ENCODE assay signal across 7 cellular contexts in the genomic region with DNA sequence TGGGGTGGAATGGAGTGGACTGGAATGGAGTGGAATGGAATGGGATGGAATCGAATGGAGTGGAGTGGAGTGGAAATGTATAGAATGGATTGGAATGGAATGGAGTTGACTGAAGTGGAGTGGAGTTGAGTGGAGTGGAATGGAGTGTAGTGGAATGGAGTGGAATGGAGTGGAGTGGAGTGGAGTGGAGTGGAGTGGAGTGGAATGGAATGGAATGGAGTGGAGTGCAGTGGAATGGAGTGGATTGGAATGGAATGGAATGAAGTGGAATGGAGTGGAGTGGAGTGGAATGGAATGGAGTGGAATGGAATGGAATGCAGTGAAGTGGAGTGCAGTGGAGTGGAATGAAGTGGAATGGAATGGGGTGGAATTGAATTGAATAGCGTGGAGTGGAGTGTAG.
DNase-seq lines count a peak whose midpoint lies in the region; ATAC-seq, FAIRE-seq and TF ChIP-seq lines count a peak whose summit lies in the region.
"Not testable (repeated sequence)": the region's sequence is repeated elsewhere in the genome, so short reads cannot be mapped to it uniquely, and the experiment has no call there.

No MANE protein-coding gene starts in this region.

- not testable (repeated sequence) for H3K36me3 ChIP-seq in IMR-90 (ENCODE audit: control insufficient read depth, insufficient read depth, low read length); endothelial cell of umbilical vein (ENCODE audit: control insufficient read depth in 2 of 2, extremely low read depth in 1 of 2, insufficient read depth in 2 of 2, low read length in 2 of 2); heart left ventricle; HepG2 (replicated peaks in 1 of 2; ENCODE audit: control insufficient read depth in 1 of 2, insufficient read depth in 2 of 2, low read length in 2 of 2); subcutaneous abdominal adipose tissue (ENCODE audit: control insufficient read depth in 5 of 5, insufficient read depth in 5 of 5, low read length in 5 of 5)

- intact Hi-C loops in IMR-90 (cut with micrococcal nuclease); endothelial cell of umbilical vein (cut with micrococcal nuclease); heart left ventricle (cut with DNase I); HepG2 (cut with micrococcal nuclease; ENCODE audit: unreplicated experiment): not testable (repeated sequence)

- H3K27me3 ChIP-seq in IMR-90 (ENCODE audit: control insufficient read depth, insufficient read depth, low read length); endothelial cell of umbilical vein (ENCODE audit: control insufficient read depth in 2 of 2, insufficient read depth in 2 of 2, low read length in 2 of 2); heart left ventricle; HepG2 (ENCODE audit: control insufficient read depth in 1 of 2, insufficient read depth in 2 of 2, low read length in 2 of 2); subcutaneous abdominal adipose tissue (ENCODE audit: control insufficient read depth in 5 of 5, insufficient read depth in 4 of 5, low read length in 5 of 5): not testable (repeated sequence)

- not testable (repeated sequence) for DNase-seq in IMR-90; heart left ventricle; HepG2 (ENCODE audit: low spot score); omental fat pad (ENCODE audit: low spot score)
- DNase-seq in endothelial cell of umbilical vein (ENCODE audit: low read depth, low spot score) = peak; percentile 16

- not testable (repeated sequence) for H2AFZ ChIP-seq in IMR-90 (replicated peaks; ENCODE audit: low read length, poor library complexity); endothelial cell of umbilical vein (ENCODE audit: low read depth, low read length); HepG2 (ENCODE audit: low read length)

- POLR2A ChIA-PET in IMR-90 (lab: Charles Lee; ENCODE audit: unreplicated experiment); endothelial cell of umbilical vein (lab: Charles Lee); HepG2 (lab: Yijun Ruan, JAX): not testable (repeated sequence)

- H3K9ac ChIP-seq in IMR-90 (ENCODE audit: low read depth, low read length); endothelial cell of umbilical vein (replicated peaks; ENCODE audit: extremely low read depth, insufficient read depth, low read length); HepG2 (ENCODE audit: insufficient read depth, low read depth, low read length); subcutaneous abdominal adipose tissue (ENCODE audit: low read length in 5 of 5): not testable (repeated sequence)

- H3K23ac ChIP-seq in IMR-90 (ENCODE audit: low read depth, low read length) = not testable (repeated sequence)

- not testable (repeated sequence) for TF ChIP-seq CTCF in IMR-90 (conservative IDR thresholded peaks at IDR 0.05; ENCODE audit: low read depth, low read length); endothelial cell of umbilical vein (IDR thresholded peaks at IDR 0.05; ENCODE audit: extremely low read depth in 1 of 2, insufficient read depth in 1 of 2, low read depth in 1 of 2, low read length in 2 of 2); heart left ventricle (IDR thresholded peaks at IDR 0.05); HepG2 (CRISPR knock-in tag; IDR thresholded peaks at IDR 0.05); omental fat pad (IDR thresholded peaks at IDR 0.05)

- not testable (repeated sequence) for TF ChIP-seq EP300 in HepG2 (IDR thresholded peaks at IDR 0.05; ENCODE audit: low read depth in 2 of 2, low read length in 2 of 2); HepG2 (CRISPR knock-in tag; IDR thresholded peaks at IDR 0.05; ENCODE audit: borderline replicate concordance)

- not testable (repeated sequence) for H2BK15ac ChIP-seq in IMR-90 (ENCODE audit: low read depth, low read length)

- not testable (repeated sequence) for H3K56ac ChIP-seq in IMR-90 (ENCODE audit: extremely low read depth, insufficient read depth, low read length)

- in situ Hi-C loops in IMR-90 (cut with MboI; ENCODE audit: low sequenced_read_pairs); HepG2 (cut with HindIII; ENCODE audit: extremely low pct_ligation_motif_present, low pct_unique_long_range_greater_than_20kb): not testable (repeated sequence)

- H2AK9ac ChIP-seq in IMR-90 (replicated peaks; ENCODE audit: low read depth, low read length, poor library complexity) = not testable (repeated sequence)

- not testable (repeated sequence) for H4K5ac ChIP-seq in IMR-90 (ENCODE audit: low read depth, low read length)

- not testable (repeated sequence) for FAIRE-seq in endothelial cell of umbilical vein (lab: Jason Lieb, UNC); HepG2 (lab: Jason Lieb, UNC)

- WGBS in IMR-90 (ENCODE audit: extremely low coverage in 2 of 2, insufficient read length in 1 of 2), 2 experiments = 0 to 77% methylated on average over 2 of the region's 2 CpGs
- 41 to 44% (median 41%) methylated on average over 2 of the region's 2 CpGs for WGBS in heart left ventricle, 4 donors
- 0% methylated on average over 2 of the region's 2 CpGs for WGBS in HepG2 (ENCODE audit: low lambda C conversion rate)

- H3K9me3 ChIP-seq in IMR-90 (ENCODE audit: control insufficient read depth, insufficient read depth, low read length) (peaks cover 38% of the 10 kb centered on the region), endothelial cell of umbilical vein (replicated peaks; ENCODE audit: control insufficient read depth, insufficient read depth, low read length) (peaks cover 19% of the 10 kb centered on the region), heart left ventricle (peaks cover 0 to 46% (median 10%) of the 10 kb centered on the region in 12 donors), HepG2 (ENCODE audit: low read length) (peaks cover 56% of the 10 kb centered on the region), subcutaneous abdominal adipose tissue (ENCODE audit: control insufficient read depth in 5 of 5, low read length in 5 of 5) (peaks cover 8 to 54% (median 49%) of the 10 kb centered on the region in 5 donors)

- not testable (repeated sequence) for H2BK120ac ChIP-seq in IMR-90 (ENCODE audit: low read depth, low read length)

- H3K79me2 ChIP-seq in endothelial cell of umbilical vein (ENCODE audit: control insufficient read depth, insufficient read depth, low read length); HepG2 (ENCODE audit: insufficient read depth, low read length): not testable (repeated sequence)

- BruUV-seq in IMR-90 (replicated peaks; lab: Mats Ljungman, UMichigan); endothelial cell of umbilical vein (replicated peaks; lab: Mats Ljungman, UMichigan); HepG2 (replicated peaks; lab: Mats Ljungman, UMichigan): not testable (repeated sequence)

- not testable (repeated sequence) for H3K4ac ChIP-seq in IMR-90 (ENCODE audit: low read depth, low read length)

- H3K9me1 ChIP-seq in IMR-90 (ENCODE audit: insufficient read depth, low read length); endothelial cell of umbilical vein (replicated peaks; ENCODE audit: control insufficient read depth, extremely low read depth, insufficient read depth, low read length): not testable (repeated sequence)

- H3K14ac ChIP-seq in IMR-90 (replicated peaks; ENCODE audit: low read depth, low read length) = not testable (repeated sequence)

- H3K4me3 ChIP-seq in IMR-90 (ENCODE audit: insufficient read depth, low read depth, low read length); endothelial cell of umbilical vein (replicated peaks in 1 of 3; ENCODE audit: insufficient read depth in 1 of 3, low read depth in 1 of 3, low read length in 3 of 3); heart left ventricle; HepG2 (replicated peaks in 1 of 3; ENCODE audit: insufficient read depth in 1 of 3, low read depth in 2 of 3, low read length in 3 of 3): not testable (repeated sequence)
- H3K4me3 ChIP-seq in subcutaneous abdominal adipose tissue (ENCODE audit: low read depth in 1 of 5, low read length in 5 of 5) = peak overlapping the region in 3 of 5 donors; percentile 1 to 34 (median 13)

- ATAC-seq in GM21360 (IDR thresholded peaks at IDR 0.05; ENCODE audit: unreplicated experiment) (peak; percentile 51), heart left ventricle (peak; percentile 56 to 82 (median 60)), HepG2 (peak; percentile 43), omental fat pad (ENCODE audit: low FRiP score) (peak; percentile 60)
- ATAC-seq in IMR-90 (ENCODE audit: low read depth) = not testable (repeated sequence)

- not testable (repeated sequence) for H3K4me2 ChIP-seq in IMR-90 (ENCODE audit: low read depth, low read length); endothelial cell of umbilical vein (ENCODE audit: insufficient read depth, low read length); HepG2 (ENCODE audit: low read depth, low read length)

- dilution Hi-C loops in IMR-90 (cut with HindIII; ENCODE audit: low sequenced_read_pairs, unreplicated experiment); endothelial cell of umbilical vein (cut with MboI; ENCODE audit: extremely low pct_ligation_motif_present, low sequenced_read_pairs): not testable (repeated sequence)

- not testable (repeated sequence) for H2AK5ac ChIP-seq in IMR-90 (ENCODE audit: low read depth, low read length)

- H3K27ac ChIP-seq in IMR-90 (ENCODE audit: insufficient read depth, low read length); endothelial cell of umbilical vein (ENCODE audit: insufficient read depth, low read depth, low read length); heart left ventricle; HepG2 (ENCODE audit: extremely low read length, insufficient read depth, low read length); subcutaneous abdominal adipose tissue (ENCODE audit: low read depth, low read length): not testable (repeated sequence)

- not testable (repeated sequence) for H4K20me1 ChIP-seq in IMR-90 (ENCODE audit: insufficient read depth, low read length); endothelial cell of umbilical vein (replicated peaks; ENCODE audit: control insufficient read depth, extremely low read depth, insufficient read depth, low read length); HepG2 (ENCODE audit: insufficient read depth, low read length)

- not testable (repeated sequence) for H3K18ac ChIP-seq in IMR-90 (ENCODE audit: low read depth, low read length)

- H3K4me1 ChIP-seq in IMR-90 (ENCODE audit: control insufficient read depth, insufficient read depth, low read length); endothelial cell of umbilical vein (ENCODE audit: control insufficient read depth, extremely low read depth, insufficient read depth, low read length); heart left ventricle; HepG2 (ENCODE audit: insufficient read depth, low read length); subcutaneous abdominal adipose tissue (ENCODE audit: control insufficient read depth in 5 of 5, insufficient read depth in 5 of 5, low read length in 5 of 5): not testable (repeated sequence)

- not testable (repeated sequence) for H3K79me1 ChIP-seq in IMR-90 (ENCODE audit: low read depth in 1 of 2, low read length in 2 of 2)

- peak overlapping the region; percentile 67 for H2BK5ac ChIP-seq in IMR-90 (ENCODE audit: low read depth, low read length, poor library complexity, severe bottlenecking)

- not testable (repeated sequence) for H2BK20ac ChIP-seq in IMR-90 (ENCODE audit: low read depth, low read length)

- not testable (repeated sequence) for TF ChIP-seq POLR2A in IMR-90 (IDR thresholded peaks at IDR 0.05; ENCODE audit: low read depth, low read length); endothelial cell of umbilical vein (IDR thresholded peaks at IDR 0.05; ENCODE audit: low read depth, low read length); heart left ventricle (IDR thresholded peaks at IDR 0.05); HepG2 (IDR thresholded peaks at IDR 0.05; ENCODE audit: insufficient read depth in 1 of 2, low read depth in 2 of 2, low read length in 2 of 2)

- H4K91ac ChIP-seq in IMR-90 (ENCODE audit: insufficient read depth, low read depth, low read length) = not testable (repeated sequence)

- CTCF ChIA-PET in IMR-90 (lab: Yijun Ruan, JAX); endothelial cell of umbilical vein (lab: Charles Lee); HepG2 (lab: Yijun Ruan, JAX; ENCODE audit: low intra/inter-chr PET ratio, low total read pairs): not testable (repeated sequence)

- TF ChIP-seq RAD21 in IMR-90 (IDR thresholded peaks at IDR 0.05; ENCODE audit: low read length); HepG2 (CRISPR knock-in tag; IDR thresholded peaks at IDR 0.05): not testable (repeated sequence)

- not testable (repeated sequence) for H4K8ac ChIP-seq in IMR-90 (ENCODE audit: low read depth in 2 of 2, low read length in 2 of 2)
